In genomic region chr12:95002754-95003153, GRCh38 we compare ENCODE assay signal across 9 cellular contexts. TPM values are rescaled to one million over a fixed set of nuclear protein-coding genes. Genes with fewer than 3 reads are reported as not detected.
DNase-seq lines count a peak whose midpoint lies in the region; ATAC-seq and TF ChIP-seq lines count a peak whose summit lies in the region.
"Had no signal": no experiment of that assay in that cellular context is flagged by ENCODE, and none has a peak within 500 bp of the region (broad histone marks: within the 10 kb centered on the region; RNA-seq: fewer than 3 reads in every experiment).

No MANE protein-coding gene starts in this region.

- H3K36me3 ChIP-seq in left lung (peaks cover 0 to 13% of the 10 kb centered on the region in 2 donors), thymus (ENCODE audit: control insufficient read depth, insufficient read depth) (peaks cover 6% of the 10 kb centered on the region)

- no peak for ATAC-seq in activated naive CD4-positive, alpha-beta T cell treated with anti-CD3 and anti-CD28 coated beads, Interleukin-2, amount 50 U/mL, for 72 hours
- ATAC-seq in left lung: no peak

- H3K4me1 ChIP-seq in left lung: peaks cover 12 to 47% of the 10 kb centered on the region in 2 donors
- H3K4me1 ChIP-seq in thymus (ENCODE audit: control insufficient read depth, insufficient read depth, low read length): no peaks in the 10 kb centered on the region

- H3K36me3 Mint-ChIP-seq in activated T-cell treated with anti-CD3 and anti-CD28 coated beads, Interleukin-2, amount 50 U/mL, for 24 hours (ENCODE audit: low read depth): peaks cover 68% of the 10 kb centered on the region
- H3K36me3 Mint-ChIP-seq in activated naive CD4-positive, alpha-beta T cell treated with anti-CD3 and anti-CD28 coated beads, Interleukin-2, amount 50 U/mL, for 72 hours: peaks cover 42 to 52% of the 10 kb centered on the region in 2 donors

- TF ChIP-seq CTCF in left lung (IDR thresholded peaks at IDR 0.05): no peak

- H3K4me3 ChIP-seq in left lung: peak overlapping the region; percentile 56 to 58
- peak overlapping the region; percentile 73 for H3K4me3 ChIP-seq in thymus (ENCODE audit: low read length)

- H3K9me3 Mint-ChIP-seq in activated T-cell treated with anti-CD3 and anti-CD28 coated beads, Interleukin-2, amount 50 U/mL, for 24 hours: peaks cover 19% of the 10 kb centered on the region
- H3K9me3 Mint-ChIP-seq in activated naive CD4-positive, alpha-beta T cell treated with anti-CD3 and anti-CD28 coated beads, Interleukin-2, amount 50 U/mL, for 72 hours: peaks cover 8 to 18% of the 10 kb centered on the region in 2 donors

- H3K27ac ChIP-seq in left lung (peak overlapping the region; percentile 80 to 84), thymus (ENCODE audit: low read depth) (no peak overlapping the region)

- H3K27me3 ChIP-seq in left lung: no peaks in the 10 kb centered on the region
- H3K27me3 ChIP-seq in thymus (ENCODE audit: control insufficient read depth, insufficient read depth): no peaks in the 10 kb centered on the region

- H3K9me3 ChIP-seq in left lung (peaks cover 0 to 9% of the 10 kb centered on the region in 2 donors), thymus (ENCODE audit: control insufficient read depth) (no peaks in the 10 kb centered on the region)

- no peak for DNase-seq in activated T-cell treated with anti-CD3 and anti-CD28 coated beads, Interleukin-2, amount 50 U/mL, for 24 hours
- no peak for DNase-seq in activated T-cell treated with anti-CD3 and anti-CD28 coated beads for 4 hours
- no peak for DNase-seq in activated naive CD4-positive, alpha-beta T cell treated with anti-CD3 and anti-CD28 coated beads, Interleukin-2, amount 50 U/mL, for 72 hours (ENCODE audit: low spot score in 2 of 2)
- no peak for DNase-seq in left lung
- no peak for DNase-seq in SKM-1 (lab: John Stamatoyannopoulos, UW; ENCODE audit: unreplicated experiment)
- no peak for DNase-seq in GM19240 (ENCODE audit: insufficient read length, low spot score)
- no peak for DNase-seq in activated gamma-delta T cell (lab: John Stamatoyannopoulos, UW)
- DNase-seq: stimulated activated CD4-positive, alpha-beta T cell treated with anti-CD3 and anti-CD28 coated beads, Interleukin-1b, Interleukin-23, amount 100 ng/mL, for 48 hours had no signal

- peaks cover 61% of the 10 kb centered on the region for H3K4me1 Mint-ChIP-seq in activated T-cell treated with anti-CD3 and anti-CD28 coated beads, Interleukin-2, amount 50 U/mL, for 24 hours (ENCODE audit: low read depth)

- 33% methylated on average over 3 of the region's 3 CpGs for WGBS in thymus

- H3K27me3 Mint-ChIP-seq in activated T-cell treated with anti-CD3 and anti-CD28 coated beads, Interleukin-2, amount 50 U/mL, for 24 hours: no peaks in the 10 kb centered on the region

- H3K4me3 Mint-ChIP-seq in activated T-cell treated with anti-CD3 and anti-CD28 coated beads, Interleukin-2, amount 50 U/mL, for 24 hours: peak overlapping the region; percentile 97

- intact Hi-C loops in left lung (cut with DNase I): no loop called here

- peak overlapping the region; percentile 96 for H3K27ac Mint-ChIP-seq in activated T-cell treated with anti-CD3 and anti-CD28 coated beads, Interleukin-2, amount 50 U/mL, for 24 hours
- H3K27ac Mint-ChIP-seq in activated naive CD4-positive, alpha-beta T cell treated with anti-CD3 and anti-CD28 coated beads, Interleukin-2, amount 50 U/mL, for 72 hours: peak overlapping the region; percentile 92 to 95

RNA-seq across cellular contexts. Expression of gene NDUFA12, which starts 0.7 kb away (rescaled TPM):
- total RNA-seq in activated naive CD4-positive, alpha-beta T cell treated with anti-CD3 and anti-CD28 coated beads, Interleukin-2, amount 50 U/mL, for 72 hours: 100 to 1,000 TPM; 138 to 141 TPM
- 10 to 100 TPM; 76.0 to 87.0 TPM for total RNA-seq in left lung
- polyA plus RNA-seq in thymus: 119 TPM
